Comparison of ENCODE assay signal across 21 cellular contexts in genomic region chr4:156751486-156751885, GRCh38.
A peak's percentile ranks its signal among the peaks of the same experiment; 100 is the strongest.
DNase-seq lines count a peak whose midpoint lies in the region; ATAC-seq and TF ChIP-seq lines count a peak whose summit lies in the region.
"Had no signal": no experiment of that assay in that cellular context is flagged by ENCODE, and none has a peak within 500 bp of the region (broad histone marks: within the 10 kb centered on the region; RNA-seq: fewer than 3 reads in every experiment).

No MANE protein-coding gene starts in this region.

- no peaks in the 10 kb centered on the region for H3K79me2 ChIP-seq in ACC112 (ENCODE audit: control insufficient read depth, insufficient read depth, low read length, unreplicated experiment)

- intact Hi-C loops in gastrocnemius medialis (cut with DNase I; ENCODE audit: low total_unique reads): no loop called here

- peaks cover 30% of the 10 kb centered on the region for H3K4me1 ChIP-seq in ACC112 (ENCODE audit: control insufficient read depth, insufficient read depth, low read length, unreplicated experiment)
- peaks cover 16% of the 10 kb centered on the region for H3K4me1 ChIP-seq in foreskin keratinocyte
- no peaks in the 10 kb centered on the region for H3K4me1 ChIP-seq in HAP-1
- H3K4me1 ChIP-seq in gastrocnemius medialis: no peaks in the 10 kb centered on the region
- H3K4me1 ChIP-seq: A549, transverse colon had no signal

- POLR2A ChIA-PET in HEK293T (lab: Yijun Ruan, JAX): no interaction called here
- POLR2A ChIA-PET in naive thymus-derived CD8-positive, alpha-beta T cell (lab: Charles Lee): no interaction called here

- peaks cover 0 to 3% (median 0%) of the 10 kb centered on the region in 4 donors for H3K4me1 Mint-ChIP-seq in naive thymus-derived CD8-positive, alpha-beta T cell
- H3K4me1 Mint-ChIP-seq: activated CD4-positive, alpha-beta T cell treated with anti-CD3 and anti-CD28 coated beads, Interleukin-2, amount 10 ng/mL, durations not matched to agents 24 days and 14 days; activated naive CD4-positive, alpha-beta T cell treated with anti-CD3 and anti-CD28 coated beads, Interleukin-2, amount 50 U/mL, for 24 hours; H9; stimulated activated memory B cell treated with anti-CD40 and anti-IgM and Interleukin-4, amounts not matched to agents 10 μg/mL and 1 μg/mL and 100 μg/mL, for 72 hours had no signal

- no peaks in the 10 kb centered on the region for H3K36me3 Mint-ChIP-seq in naive thymus-derived CD8-positive, alpha-beta T cell
- H3K36me3 Mint-ChIP-seq: activated naive CD4-positive, alpha-beta T cell treated with anti-CD3 and anti-CD28 coated beads, Interleukin-2, amount 50 U/mL, for 24 hours; stimulated activated memory B cell treated with anti-CD40 and anti-IgM and Interleukin-4, amounts not matched to agents 10 μg/mL and 1 μg/mL and 100 μg/mL, for 72 hours had no signal

- no peak overlapping the region for H3K27ac Mint-ChIP-seq in naive thymus-derived CD8-positive, alpha-beta T cell
- H3K27ac Mint-ChIP-seq: activated CD4-positive, alpha-beta T cell treated with anti-CD3 and anti-CD28 coated beads, Interleukin-2, amount 10 ng/mL, durations not matched to agents 24 days and 14 days; activated naive CD4-positive, alpha-beta T cell treated with anti-CD3 and anti-CD28 coated beads, Interleukin-2, amount 50 U/mL, for 24 hours; H9; stimulated activated memory B cell treated with anti-CD40 and anti-IgM and Interleukin-4, amounts not matched to agents 10 μg/mL and 1 μg/mL and 100 μg/mL, for 72 hours had no signal

- H3K27me3 Mint-ChIP-seq in naive thymus-derived CD8-positive, alpha-beta T cell: no peaks in the 10 kb centered on the region
- H3K27me3 Mint-ChIP-seq: activated CD4-positive, alpha-beta T cell treated with anti-CD3 and anti-CD28 coated beads, Interleukin-2, amount 10 ng/mL, durations not matched to agents 24 days and 14 days; activated naive CD4-positive, alpha-beta T cell treated with anti-CD3 and anti-CD28 coated beads, Interleukin-2, amount 50 U/mL, for 24 hours; stimulated activated memory B cell treated with anti-CD40 and anti-IgM and Interleukin-4, amounts not matched to agents 10 μg/mL and 1 μg/mL and 100 μg/mL, for 72 hours had no signal

- H3K27ac ChIP-seq in ACC112 (ENCODE audit: low read depth, low read length) (peak overlapping the region; percentile 43), foreskin keratinocyte (no peak overlapping the region), gastrocnemius medialis (no peak overlapping the region)
- H3K27ac ChIP-seq: A549, transverse colon had no signal

- DNase-seq in HEK293T (ENCODE audit: extremely low spot score) (no peak), amniotic epithelial cell (ENCODE audit: low read depth) (peak; percentile 75), foreskin keratinocyte (peak in 1 of 2 donors; percentile 50), HAP-1 (ENCODE audit: low spot score in 2 of 2) (no peak), gastrocnemius medialis (no peak)
- no peak for DNase-seq in activated CD4-positive, alpha-beta T cell treated with anti-CD3 and anti-CD28 coated beads for 48 hours
- DNase-seq in naive thymus-derived CD8-positive, alpha-beta T cell: no peak
- DNase-seq: activated CD4-positive, alpha-beta T cell treated with anti-CD3 and anti-CD28 coated beads, Interleukin-2, amount 10 ng/mL, durations not matched to agents 24 days and 14 days; central memory CD4-positive, alpha-beta T cell; H9; head of caudate nucleus; midbrain; NCI-H146; occipital lobe; T-helper 9 cell; transverse colon had no signal

- H3K27me3 ChIP-seq in ACC112 (ENCODE audit: insufficient read depth, low read length): no peaks in the 10 kb centered on the region
- no peaks in the 10 kb centered on the region for H3K27me3 ChIP-seq in foreskin keratinocyte
- H3K27me3 ChIP-seq in HAP-1 (ENCODE audit: low read depth): no peaks in the 10 kb centered on the region
- H3K27me3 ChIP-seq in gastrocnemius medialis: no peaks in the 10 kb centered on the region
- H3K27me3 ChIP-seq: transverse colon had no signal

- H3K4me3 Mint-ChIP-seq in naive thymus-derived CD8-positive, alpha-beta T cell: no peak overlapping the region
- H3K4me3 Mint-ChIP-seq: activated CD4-positive, alpha-beta T cell treated with anti-CD3 and anti-CD28 coated beads, Interleukin-2, amount 10 ng/mL, durations not matched to agents 24 days and 14 days; activated naive CD4-positive, alpha-beta T cell treated with anti-CD3 and anti-CD28 coated beads, Interleukin-2, amount 50 U/mL, for 24 hours; H9; stimulated activated memory B cell treated with anti-CD40 and anti-IgM and Interleukin-4, amounts not matched to agents 10 μg/mL and 1 μg/mL and 100 μg/mL, for 72 hours had no signal

- H3K9me3 Mint-ChIP-seq in naive thymus-derived CD8-positive, alpha-beta T cell: peaks cover 0 to 19% (median 8%) of the 10 kb centered on the region in 9 donors
- H3K9me3 Mint-ChIP-seq: activated CD4-positive, alpha-beta T cell treated with anti-CD3 and anti-CD28 coated beads, Interleukin-2, amount 10 ng/mL, durations not matched to agents 24 days and 14 days; H9; stimulated activated memory B cell treated with anti-CD40 and anti-IgM and Interleukin-4, amounts not matched to agents 10 μg/mL and 1 μg/mL and 100 μg/mL, for 72 hours had no signal

- CTCF ChIA-PET in HEK293T (lab: Yijun Ruan, JAX): no interaction called here

- H3K9me3 ChIP-seq in HAP-1: no peaks in the 10 kb centered on the region
- H3K9me3 ChIP-seq in gastrocnemius medialis: no peaks in the 10 kb centered on the region
- H3K9me3 ChIP-seq: A549, transverse colon had no signal

- no peaks in the 10 kb centered on the region for H3K36me3 ChIP-seq in ACC112 (ENCODE audit: insufficient read depth, low read length)
- H3K36me3 ChIP-seq in HAP-1 (replicated peaks): no peaks in the 10 kb centered on the region
- no peaks in the 10 kb centered on the region for H3K36me3 ChIP-seq in gastrocnemius medialis
- H3K36me3 ChIP-seq: transverse colon had no signal

- ATAC-seq in foreskin keratinocyte: peak; percentile 63
- ATAC-seq in gastrocnemius medialis: no peak
- no peak for ATAC-seq in naive thymus-derived CD8-positive, alpha-beta T cell
- ATAC-seq: A549; stimulated activated memory B cell treated with anti-CD40 and anti-IgM and Interleukin-4, amounts not matched to agents 10 μg/mL and 1 μg/mL and 100 μg/mL, for 72 hours had no signal

- TF ChIP-seq CTCF in foreskin keratinocyte (conservative IDR thresholded peaks at IDR 0.05) (no peak), gastrocnemius medialis (IDR thresholded peaks at IDR 0.05 in 4 of 5, conservative IDR thresholded peaks at IDR 0.05 in 1 of 5) (no peak)

- no peak overlapping the region for H2AFZ ChIP-seq in ACC112 (ENCODE audit: low read length, unreplicated experiment)

- H3K4me3 ChIP-seq in ACC112 (ENCODE audit: low read depth, low read length) (no peak overlapping the region; the same call in 1 of the 2 replicates), HAP-1 (no peak overlapping the region), gastrocnemius medialis (no peak overlapping the region)
- H3K4me3 ChIP-seq: A549, skin epidermis, transverse colon had no signal

- in situ Hi-C loops in HAP-1 (cut with MboI; ENCODE audit: low sequenced_read_pairs): no loop called here
- in situ Hi-C loops in gastrocnemius medialis (cut with MboI; ENCODE audit: low sequenced_read_pairs in 4 of 4): no loop called here

- no peak for TF ChIP-seq POLR2A in gastrocnemius medialis (IDR thresholded peaks at IDR 0.05)

TF ChIP-seq in HEK293T, 16 proteins besides CTCF, POLR2A, EP300 and RAD21:
- 0 out of 2 replicates have a peak, but pooled peaks have one; percentile 11 for TF ChIP-seq PKNOX1 (IDR thresholded peaks at IDR 0.05)
- no peak for TF ChIP-seq ZNF384 (IDR thresholded peaks at IDR 0.05)
- no peak for TF ChIP-seq SUZ12 (IDR thresholded peaks at IDR 0.05)
TF ChIP-seq in HEK293T: peak in this region for 1.
